In genomic region chr13:110644892-110645521, GRCh38 we compare ENCODE assay signal across 8 cellular contexts. TPM values are rescaled to one million over a fixed set of nuclear protein-coding genes. Genes with fewer than 3 reads are reported as not detected.
DNase-seq lines count a peak whose midpoint lies in the region; ATAC-seq and TF ChIP-seq lines count a peak whose summit lies in the region.

No MANE protein-coding gene starts in this region.

- POLR2A ChIA-PET in CD8-positive, alpha-beta memory T cell (lab: Charles Lee), result no interaction called here
- POLR2A ChIA-PET in RWPE1 (lab: Yijun Ruan, JAX; ENCODE audit: low non-redundant PET), result no interaction called here

- peaks cover 4% of the 10 kb centered on the region for H3K4me1 ChIP-seq in CD8-positive, alpha-beta memory T cell (ENCODE audit: insufficient read depth, low read length)
- no peaks in the 10 kb centered on the region for H3K4me1 ChIP-seq in smooth muscle cell (ENCODE audit: low read depth)

- H3K27me3 ChIP-seq in CD8-positive, alpha-beta memory T cell (ENCODE audit: insufficient read depth, low read length, poor library complexity, severe bottlenecking), result no peaks in the 10 kb centered on the region
- H3K27me3 ChIP-seq in brain microvascular endothelial cell (replicated peaks) (no peaks in the 10 kb centered on the region), smooth muscle cell (ENCODE audit: low read depth) (no peaks in the 10 kb centered on the region)

- H3F3A ChIP-seq in smooth muscle cell (ENCODE audit: low read depth), result no peaks in the 10 kb centered on the region

- no peak overlapping the region for H3K4me3 Mint-ChIP-seq in CD8-positive, alpha-beta memory T cell

- peaks cover 25% of the 10 kb centered on the region for H4K20me1 ChIP-seq in smooth muscle cell (ENCODE audit: low read depth)

- H3K9me3 ChIP-seq in CD8-positive, alpha-beta memory T cell (ENCODE audit: low read length), result no peaks in the 10 kb centered on the region
- no peaks in the 10 kb centered on the region for H3K9me3 ChIP-seq in smooth muscle cell (replicated peaks; ENCODE audit: low read depth)

- H3K27me3 Mint-ChIP-seq in CD8-positive, alpha-beta memory T cell, result no peaks in the 10 kb centered on the region

- peaks cover 0 to 71% (median 4%) of the 10 kb centered on the region in 3 donors for H3K36me3 Mint-ChIP-seq in CD8-positive, alpha-beta memory T cell

- no peak overlapping the region for H3K4me2 ChIP-seq in smooth muscle cell

- peak overlapping the region in 1 of 8 donors; percentile 36 for H3K27ac Mint-ChIP-seq in CD8-positive, alpha-beta memory T cell

- ATAC-seq in HG03196 (IDR thresholded peaks at IDR 0.05; ENCODE audit: unreplicated experiment) (peak; percentile 58), HG02970 (IDR thresholded peaks at IDR 0.05; ENCODE audit: low FRiP score, unreplicated experiment) (no peak)

- H3K9ac ChIP-seq in smooth muscle cell (ENCODE audit: low read depth), result no peak overlapping the region

- CTCF ChIA-PET in CD8-positive, alpha-beta memory T cell (lab: Charles Lee), result interaction anchor here (0.7 to 1.6 kb wide), 7 partner anchors 11 to 180 kb away, joined by 3 to 5 read pairs (median 3); partner anchors contain the start of gene NAXD
- CTCF ChIA-PET in RWPE1 (lab: Yijun Ruan, JAX), result no interaction called here

- H3K36me3 ChIP-seq in CD8-positive, alpha-beta memory T cell (ENCODE audit: insufficient read depth, low read length), result peaks cover 13% of the 10 kb centered on the region
- peaks cover 17% of the 10 kb centered on the region for H3K36me3 ChIP-seq in brain microvascular endothelial cell (replicated peaks)
- H3K36me3 ChIP-seq in smooth muscle cell (ENCODE audit: low read depth), result no peaks in the 10 kb centered on the region

- DNase-seq in CD8-positive, alpha-beta memory T cell, result peak; percentile 13 to 67 (median 47)
- DNase-seq in GM19238 (ENCODE audit: insufficient read length, low spot score) (peak; percentile 70), RWPE1 (ENCODE audit: low spot score) (no peak), brain microvascular endothelial cell (peak; percentile 48), iPS-NIHi7 (ENCODE audit: extremely low spot score) (peak; percentile 93), smooth muscle cell (lab: John Stamatoyannopoulos, UW; ENCODE audit: unreplicated experiment) (peak; percentile 25)

- TF ChIP-seq CTCF in RWPE1 (conservative IDR thresholded peaks at IDR 0.05; ENCODE audit: low read depth) (no peak), brain microvascular endothelial cell (IDR thresholded peaks at IDR 0.05; ENCODE audit: low read depth, low read length, missing control alignments) (peak; percentile 51), smooth muscle cell (IDR thresholded peaks at IDR 0.05; ENCODE audit: borderline replicate concordance, insufficient read depth, poor library complexity, severe bottlenecking) (peak; percentile 35)

- H3K4me3 ChIP-seq in CD8-positive, alpha-beta memory T cell (ENCODE audit: low read length), result no peak overlapping the region
- H3K4me3 ChIP-seq in brain microvascular endothelial cell (ENCODE audit: low read depth, low read length), result no peak overlapping the region
- no peak overlapping the region for H3K4me3 ChIP-seq in smooth muscle cell

- no peaks in the 10 kb centered on the region for H3K9me3 Mint-ChIP-seq in CD8-positive, alpha-beta memory T cell

- no peak overlapping the region for H3K27ac ChIP-seq in CD8-positive, alpha-beta memory T cell (ENCODE audit: low read depth, low read length)
- H3K27ac ChIP-seq in RWPE1, result peak overlapping the region; percentile 9; the same call in 1 of the 2 replicates
- no peak overlapping the region for H3K27ac ChIP-seq in brain microvascular endothelial cell
- no peak overlapping the region for H3K27ac ChIP-seq in smooth muscle cell (ENCODE audit: low read depth)

- no peak overlapping the region for H2AFZ ChIP-seq in smooth muscle cell (ENCODE audit: low read depth)

- 45% methylated on average over 28 of the region's 28 CpGs for WGBS in smooth muscle cell (ENCODE audit: low lambda C conversion rate)

- no peaks in the 10 kb centered on the region for H3K79me2 ChIP-seq in smooth muscle cell (ENCODE audit: low read depth)

- in situ Hi-C loops in brain microvascular endothelial cell (cut with HindIII; ENCODE audit: low pct_ligation_motif_present, low sequenced_read_pairs), result no loop called here

- peaks cover 0 to 7% (median 4%) of the 10 kb centered on the region in 3 donors for H3K4me1 Mint-ChIP-seq in CD8-positive, alpha-beta memory T cell

RNA-seq across cellular contexts. Expression of gene NAXD, which starts 29.7 kb away (rescaled TPM):
- total RNA-seq in CD8-positive, alpha-beta memory T cell, result 10 to 100 TPM; 19.9 to 20.7 TPM
- polyA plus RNA-seq in CD8-positive, alpha-beta memory T cell, result 17.0 TPM
- 16.9 and 22.3 TPM in 2 replicates for total RNA-seq in smooth muscle cell
- 28.8 and 30.9 TPM in 2 replicates for polyA plus RNA-seq in smooth muscle cell
